Comparison of ENCODE assay signal across 21 cellular contexts in genomic region chr5:40030661-40031060, GRCh38.
"Had no signal": no experiment of that assay in that cellular context is flagged by ENCODE, and none has a peak within 500 bp of the region (broad histone marks: within the 10 kb centered on the region; RNA-seq: fewer than 3 reads in every experiment).

No MANE protein-coding gene starts in this region.

- DNase-seq: activated CD4-positive, alpha-beta T cell treated with anti-CD3 and anti-CD28 coated beads, Interleukin-2, amount 50 U/mL, for 4 hours; activated CD4-positive, CD25-positive, alpha-beta regulatory T cell treated with anti-CD3 and anti-CD28 coated beads, Interleukin-2, amount 50 U/mL, for 72 hours; activated naive CD8-positive, alpha-beta T cell treated with anti-CD3 and anti-CD28 coated beads, Interleukin-2, amount 10 ng/mL, durations not matched to agents 7 days and 5 days; brain microvascular endothelial cell; central memory CD4-positive, alpha-beta T cell; erythroblast; foreskin melanocyte; hypothalamus; left lung; midbrain; occipital lobe; stimulated activated CD4-positive, alpha-beta T cell treated with anti-CD3 and anti-CD28 coated beads, Interleukin-15, amount 100 ng/mL, for 24 hours; stimulated activated CD4-positive, alpha-beta T cell treated with anti-CD3 and anti-CD28 coated beads, Interleukin-2, amount 100 ng/mL, for 48 hours; T-helper 2 cell; upper lobe of left lung had no signal

- H3K27me3 ChIP-seq: brain microvascular endothelial cell, left lung, right atrium auricular region, upper lobe of left lung had no signal

- H3K36me3 ChIP-seq: brain microvascular endothelial cell, left lung, right atrium auricular region, thoracic aorta, upper lobe of left lung had no signal

- H3K4me3 ChIP-seq: coronary artery, left lung, right atrium auricular region, skin epidermis, thoracic aorta, upper lobe of left lung had no signal

- H3K4me1 ChIP-seq: right atrium auricular region, upper lobe of left lung had no signal

- H3K9me3 ChIP-seq: left lung, right atrium auricular region, thoracic aorta, upper lobe of left lung had no signal

- H3K27ac ChIP-seq: brain microvascular endothelial cell, coronary artery, left lung, right atrium auricular region, skin epidermis, thoracic aorta, upper lobe of left lung, VCaP had no signal

- ATAC-seq: left lung had no signal

- FAIRE-seq: keratinocyte had no signal
